ENCODE assay signal across 8 cellular contexts in genomic region chr18:74148543-74149070, GRCh38. TPM values are rescaled to one million over a fixed set of nuclear protein-coding genes. Genes with fewer than 3 reads are reported as not detected.
DNase-seq lines count a peak whose midpoint lies in the region; ATAC-seq and TF ChIP-seq lines count a peak whose summit lies in the region.

No MANE protein-coding gene starts in this region.

- peak overlapping the region; percentile 100 for H3K27ac Mint-ChIP-seq in activated T-cell treated with anti-CD3 and anti-CD28 coated beads, Interleukin-2, amount 50 U/mL, for 24 hours

- no peak for TF ChIP-seq CTCF in astrocyte of the spinal cord (IDR thresholded peaks at IDR 0.05; ENCODE audit: low read depth, low read length)

- H3K79me2 ChIP-seq in mesendoderm (ENCODE audit: control insufficient read depth, insufficient read depth, low read length) = peaks cover 27% of the 10 kb centered on the region

- WGBS in mesendoderm (ENCODE audit: extremely low coverage, insufficient coverage, low lambda C conversion rate) = no CpG with 5 or more reads among the region's 25 CpGs

- no peaks in the 10 kb centered on the region for H3K27me3 ChIP-seq in mesendoderm (ENCODE audit: insufficient read depth, low read length, poor library complexity)

- no peak overlapping the region for H3K18ac ChIP-seq in mesendoderm (ENCODE audit: low read length)

- H2BK15ac ChIP-seq in mesendoderm (replicated peaks; ENCODE audit: low read depth) = no peak overlapping the region

- H2AK5ac ChIP-seq in mesendoderm (ENCODE audit: low read length) = no peak overlapping the region

- ATAC-seq in HG03432 (IDR thresholded peaks at IDR 0.05; ENCODE audit: unreplicated experiment) = peak; percentile 13

- peak overlapping the region; percentile 84 for H3K56ac ChIP-seq in mesendoderm (ENCODE audit: low read length)

- no peak overlapping the region for H4K8ac ChIP-seq in mesendoderm (ENCODE audit: low read depth, low read length)

- H3K36me3 Mint-ChIP-seq in activated T-cell treated with anti-CD3 and anti-CD28 coated beads, Interleukin-2, amount 50 U/mL, for 24 hours (ENCODE audit: low read depth) = peaks cover 59% of the 10 kb centered on the region

- no peak overlapping the region for H4K5ac ChIP-seq in mesendoderm (ENCODE audit: low read length)

- peaks cover 7% of the 10 kb centered on the region for H3K4me1 ChIP-seq in mesendoderm (ENCODE audit: control insufficient read depth, low read depth, low read length)

- peak overlapping the region; percentile 85 for H3K9ac ChIP-seq in mesendoderm (ENCODE audit: low read length)

- H3K4me1 Mint-ChIP-seq in activated T-cell treated with anti-CD3 and anti-CD28 coated beads, Interleukin-2, amount 50 U/mL, for 24 hours (ENCODE audit: low read depth) = peaks cover 60% of the 10 kb centered on the region

- no peak overlapping the region for H3K4ac ChIP-seq in mesendoderm (ENCODE audit: low read depth, low read length)

- peak; percentile 48 for DNase-seq in activated T-cell treated with anti-CD3 and anti-CD28 coated beads, Interleukin-2, amount 50 U/mL, for 24 hours
- no peak for DNase-seq in activated T-cell treated with anti-CD3 and anti-CD28 coated beads, Interleukin-2, amount 50 U/mL, for 1 hour
- no peak for DNase-seq in astrocyte of the spinal cord (ENCODE audit: low read depth, low spot score)
- no peak for DNase-seq in mesendoderm
- DNase-seq in NCI-H2171 treated with DMSO at 0.1 percent for 48 hours (lab: John Stamatoyannopoulos, UW) = no peak
- no peak for DNase-seq in GF-D8 (lab: John Stamatoyannopoulos, UW)
- DNase-seq in occipital lobe (lab: John Stamatoyannopoulos, UW) = no peak

- H3K4me3 ChIP-seq in astrocyte of the spinal cord (ENCODE audit: low read depth, low read length) (peak overlapping the region; percentile 70), mesendoderm (ENCODE audit: low read length) (peak overlapping the region; percentile 100)

- H3K4me3 Mint-ChIP-seq in activated T-cell treated with anti-CD3 and anti-CD28 coated beads, Interleukin-2, amount 50 U/mL, for 24 hours = peak overlapping the region; percentile 99

- no peaks in the 10 kb centered on the region for H3K9me3 Mint-ChIP-seq in activated T-cell treated with anti-CD3 and anti-CD28 coated beads, Interleukin-2, amount 50 U/mL, for 24 hours

- H3K79me1 ChIP-seq in mesendoderm (ENCODE audit: low read length) = peaks cover 14% of the 10 kb centered on the region

- H3K23ac ChIP-seq in mesendoderm (ENCODE audit: low read length) = no peak overlapping the region

- no peak overlapping the region for H3K27ac ChIP-seq in mesendoderm (ENCODE audit: low read depth, low read length)

- H3K4me2 ChIP-seq in mesendoderm (ENCODE audit: low read length) = peak overlapping the region; percentile 37

- H3K27me3 Mint-ChIP-seq in activated T-cell treated with anti-CD3 and anti-CD28 coated beads, Interleukin-2, amount 50 U/mL, for 24 hours = no peaks in the 10 kb centered on the region

- H2BK120ac ChIP-seq in mesendoderm (ENCODE audit: low read depth, low read length) = no peak overlapping the region

- in situ Hi-C loops in astrocyte of the spinal cord (cut with HindIII; ENCODE audit: low sequenced_read_pairs) = no loop called here

- H2BK5ac ChIP-seq in mesendoderm (ENCODE audit: low read length) = no peak overlapping the region

- H3K36me3 ChIP-seq in mesendoderm (ENCODE audit: control insufficient read depth, insufficient read depth, low read length) = no peaks in the 10 kb centered on the region

RNA-seq across cellular contexts. Expression of gene TIMM21, which starts 0.3 kb away (rescaled TPM):
- 32.9 TPM for polyA plus RNA-seq in mesendoderm (2013, experiment 1 of 2)
- 31.8 TPM for polyA plus RNA-seq in mesendoderm (2013, experiment 2 of 2)
- 36.0 TPM for total RNA-seq in occipital lobe

RNA-seq across cellular contexts. Expression of gene FBXO15, which starts 1.0 kb away (rescaled TPM):
- 0.37 TPM for polyA plus RNA-seq in mesendoderm (2013, experiment 1 of 2)
- polyA plus RNA-seq in mesendoderm (2013, experiment 2 of 2) = 0.49 TPM
- total RNA-seq in occipital lobe = 3.1 TPM
